Comparison of ENCODE assay signal across 8 cellular contexts in the genomic region with DNA sequence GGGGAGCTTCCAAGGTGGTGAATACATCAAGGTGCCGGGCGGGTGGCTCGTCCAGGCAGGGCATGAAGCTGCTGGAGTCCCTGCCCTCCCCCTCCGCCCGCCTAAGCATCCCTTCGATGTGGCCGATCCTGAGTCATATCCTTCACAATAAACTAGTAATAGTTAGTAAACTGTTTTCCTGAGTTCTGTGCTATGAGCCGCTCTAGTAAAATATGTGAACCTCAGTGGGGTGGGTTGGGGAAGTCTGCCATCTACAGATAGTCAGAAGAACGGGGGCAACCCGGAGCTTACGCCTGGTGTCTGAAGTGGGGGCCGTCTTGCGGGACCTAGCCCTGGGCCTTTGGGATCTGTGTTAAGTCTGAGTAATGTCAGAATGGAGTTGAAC. TPM values are rescaled to one million over a fixed set of nuclear protein-coding genes. Genes with fewer than 3 reads are reported as not detected.
A peak's percentile ranks its signal among the peaks of the same experiment; 100 is the strongest.
DNase-seq lines count a peak whose midpoint lies in the region; ATAC-seq, FAIRE-seq and TF ChIP-seq lines count a peak whose summit lies in the region.
"Had no signal": no experiment of that assay in that cellular context is flagged by ENCODE, and none has a peak within 500 bp of the region (broad histone marks: within the 10 kb centered on the region; RNA-seq: fewer than 3 reads in every experiment).

No MANE protein-coding gene starts in this region.

- no peak for TF ChIP-seq CTCF in VCaP (conservative IDR thresholded peaks at IDR 0.05)

- no peak for TF ChIP-seq POLR2A in H54 (IDR thresholded peaks at IDR 0.05; ENCODE audit: low read depth, low read length)

- no peaks in the 10 kb centered on the region for H3K9me3 Mint-ChIP-seq in stimulated activated naive B cell treated with anti-CD40 and anti-IgM and Interleukin-4, amounts not matched to agents 10 μg/mL and 1 μg/mL and 100 μg/mL, for 72 hours

- DNase-seq in H54 (ENCODE audit: insufficient read length, low spot score) (peak; percentile 87), left cardiac atrium (peak; percentile 36), NCI-H1417 (lab: John Stamatoyannopoulos, UW) (no peak)
- DNase-seq in stimulated activated naive B cell treated with anti-CD40 and anti-IgM and Interleukin-4, amounts not matched to agents 10 μg/mL and 1 μg/mL and 100 μg/mL, for 72 hours, result no peak
- no peak for DNase-seq in stimulated activated CD4-positive, alpha-beta T cell treated with anti-CD3 and anti-CD28 coated beads, Interleukin-4, amount 100 ng/mL, for 4 hours
- DNase-seq: activated T-cell treated with anti-CD3 and anti-CD28 coated beads, Interleukin-2, amount 50 U/mL, for 1 hour had no signal

- FAIRE-seq in H54 (lab: Jason Lieb, UNC), result no peak

- H3K27ac ChIP-seq in VCaP, result peak overlapping the region; percentile 90

- peaks cover 2 to 5% of the 10 kb centered on the region in 2 donors for H3K36me3 Mint-ChIP-seq in stimulated activated naive B cell treated with anti-CD40 and anti-IgM and Interleukin-4, amounts not matched to agents 10 μg/mL and 1 μg/mL and 100 μg/mL, for 72 hours

- intact Hi-C loops in left cardiac atrium (cut with DNase I), result loop anchor here in 1 of 2 donors (5.0 kb wide), 1 partner anchor 75 kb away; no protein-coding TSS in a partner anchor

- H3K4me3 Mint-ChIP-seq in stimulated activated naive B cell treated with anti-CD40 and anti-IgM and Interleukin-4, amounts not matched to agents 10 μg/mL and 1 μg/mL and 100 μg/mL, for 72 hours, result no peak overlapping the region

- peak overlapping the region; percentile 14 for H3K27ac Mint-ChIP-seq in stimulated activated naive B cell treated with anti-CD40 and anti-IgM and Interleukin-4, amounts not matched to agents 10 μg/mL and 1 μg/mL and 100 μg/mL, for 72 hours

- H3K27me3 Mint-ChIP-seq in stimulated activated naive B cell treated with anti-CD40 and anti-IgM and Interleukin-4, amounts not matched to agents 10 μg/mL and 1 μg/mL and 100 μg/mL, for 72 hours, result peaks cover 0 to 10% of the 10 kb centered on the region in 2 donors

- ATAC-seq in left cardiac atrium, result peak in 1 of 2 donors; percentile 19
- ATAC-seq in stimulated activated naive B cell treated with anti-CD40 and anti-IgM and Interleukin-4, amounts not matched to agents 10 μg/mL and 1 μg/mL and 100 μg/mL, for 72 hours (replicated peaks), result no peak
- ATAC-seq in HG02571 (IDR thresholded peaks at IDR 0.05; ENCODE audit: unreplicated experiment), result no peak

- peaks cover 40 to 59% of the 10 kb centered on the region in 2 donors for H3K4me1 Mint-ChIP-seq in stimulated activated naive B cell treated with anti-CD40 and anti-IgM and Interleukin-4, amounts not matched to agents 10 μg/mL and 1 μg/mL and 100 μg/mL, for 72 hours

RNA-seq across cellular contexts. Expression of a gene that starts 21.6 kb away (rescaled TPM):
- total RNA-seq in left cardiac atrium, result 10 to 100 TPM; 16.2 to 17.1 TPM

RNA-seq across cellular contexts. Expression of a gene that starts 53.0 kb away (rescaled TPM):
- total RNA-seq in left cardiac atrium, result 1 to 10 TPM; 6.5 TPM

Comparison
In these comparisons a context has a peak if more than half of its experiments do, and no peak if none do; other contexts are left out.
1. DNase-seq: peak in H54 (single experiment) and left cardiac atrium (single experiment); none in stimulated activated naive B cell treated with anti-CD40 and anti-IgM and Interleukin-4, amounts not matched to agents 10 μg/mL and 1 μg/mL and 100 μg/mL, for 72 hours (single experiment), NCI-H1417 (0 of 3) and stimulated activated CD4-positive, alpha-beta T cell treated with anti-CD3 and anti-CD28 coated beads, Interleukin-4, amount 100 ng/mL, for 4 hours (0 of 2).